17 cellular contexts compared by ENCODE assay signal in genomic region chr5:66666778-66667177, GRCh38.
DNase-seq lines count a peak whose midpoint lies in the region; ATAC-seq and TF ChIP-seq lines count a peak whose summit lies in the region.
"Had no signal": no experiment of that assay in that cellular context is flagged by ENCODE, and none has a peak within 500 bp of the region (broad histone marks: within the 10 kb centered on the region; RNA-seq: fewer than 3 reads in every experiment).

No MANE protein-coding gene starts in this region.

- H3K36me3 Mint-ChIP-seq in activated CD4-positive, alpha-beta T cell treated with anti-CD3 and anti-CD28 coated beads for 36 hours (ENCODE audit: low read depth): no peaks in the 10 kb centered on the region
- no peaks in the 10 kb centered on the region for H3K36me3 Mint-ChIP-seq in activated CD4-positive, alpha-beta T cell treated with anti-CD3 and anti-CD28 coated beads, Interleukin-2, amount 10 ng/mL, durations not matched to agents 7 days and 5 days (ENCODE audit: low read depth)
- no peaks in the 10 kb centered on the region for H3K36me3 Mint-ChIP-seq in stimulated activated effector memory CD8-positive, alpha-beta T cell treated with anti-CD3 and anti-CD28 coated beads, Interleukin-12 subunit alpha, Interleukin-12 subunit beta, amount 100 ng/mL, for 72 hours

- peak; percentile 46 for DNase-seq in activated CD4-positive, alpha-beta T cell treated with anti-CD3 and anti-CD28 coated beads for 36 hours
- DNase-seq in activated CD4-positive, alpha-beta T cell treated with anti-CD3 and anti-CD28 coated beads, Interleukin-2, amount 10 ng/mL, durations not matched to agents 7 days and 5 days: no peak
- DNase-seq in NCI-H1105 treated with DMSO at 0.1 percent for 48 hours (lab: John Stamatoyannopoulos, UW) (peak; percentile 64), RWPE1 (ENCODE audit: low spot score) (peak; percentile 14), NCI-H1436 treated with DMSO at 0.1 percent for 48 hours (lab: John Stamatoyannopoulos, UW) (no peak)
- peak; percentile 25 for DNase-seq in stimulated activated CD8-positive, alpha-beta memory T cell treated with anti-CD3 and anti-CD28 coated beads, Interleukin-4, amount 100 ng/mL, for 48 hours
- DNase-seq in stimulated activated effector memory CD8-positive, alpha-beta T cell treated with anti-CD3 and anti-CD28 coated beads, Interleukin-12 subunit alpha, Interleukin-12 subunit beta, amount 100 ng/mL, for 72 hours (ENCODE audit: low spot score in 2 of 2): no peak
- DNase-seq: amniotic stem cell, esophagus squamous epithelium, hypothalamus, mesenchymal stem cell, NCI-H187, PC-9, T-helper 2 cell had no signal

- H3K27me3 Mint-ChIP-seq in activated CD4-positive, alpha-beta T cell treated with anti-CD3 and anti-CD28 coated beads for 36 hours: peaks cover 32% of the 10 kb centered on the region
- H3K27me3 Mint-ChIP-seq in activated CD4-positive, alpha-beta T cell treated with anti-CD3 and anti-CD28 coated beads, Interleukin-2, amount 10 ng/mL, durations not matched to agents 7 days and 5 days: peaks cover 30% of the 10 kb centered on the region

- H3K27ac ChIP-seq in RWPE1: no peak overlapping the region
- H3K27ac ChIP-seq: esophagus squamous epithelium, PC-9, suprapubic skin had no signal

- H3K9me3 Mint-ChIP-seq in activated CD4-positive, alpha-beta T cell treated with anti-CD3 and anti-CD28 coated beads for 36 hours (ENCODE audit: low read depth): peaks cover 10% of the 10 kb centered on the region
- H3K9me3 Mint-ChIP-seq in activated CD4-positive, alpha-beta T cell treated with anti-CD3 and anti-CD28 coated beads, Interleukin-2, amount 10 ng/mL, durations not matched to agents 7 days and 5 days: no peaks in the 10 kb centered on the region
- no peaks in the 10 kb centered on the region for H3K9me3 Mint-ChIP-seq in stimulated activated effector memory CD8-positive, alpha-beta T cell treated with anti-CD3 and anti-CD28 coated beads, Interleukin-12 subunit alpha, Interleukin-12 subunit beta, amount 100 ng/mL, for 72 hours

- H3K27ac Mint-ChIP-seq in activated CD4-positive, alpha-beta T cell treated with anti-CD3 and anti-CD28 coated beads for 36 hours: no peak overlapping the region
- no peak overlapping the region for H3K27ac Mint-ChIP-seq in activated CD4-positive, alpha-beta T cell treated with anti-CD3 and anti-CD28 coated beads, Interleukin-2, amount 10 ng/mL, durations not matched to agents 7 days and 5 days
- no peak overlapping the region for H3K27ac Mint-ChIP-seq in stimulated activated effector memory CD8-positive, alpha-beta T cell treated with anti-CD3 and anti-CD28 coated beads, Interleukin-12 subunit alpha, Interleukin-12 subunit beta, amount 100 ng/mL, for 72 hours

- POLR2A ChIA-PET in activated CD4-positive, alpha-beta T cell treated with anti-CD3 and anti-CD28 coated beads for 36 hours (lab: Charles Lee): no interaction called here
- POLR2A ChIA-PET in activated CD4-positive, alpha-beta T cell treated with anti-CD3 and anti-CD28 coated beads, Interleukin-2, amount 10 ng/mL, durations not matched to agents 7 days and 5 days (lab: Charles Lee): no interaction called here
- POLR2A ChIA-PET in RWPE1 (lab: Yijun Ruan, JAX; ENCODE audit: low non-redundant PET): no interaction called here

- intact Hi-C loops in activated CD4-positive, alpha-beta T cell treated with anti-CD3 and anti-CD28 coated beads for 36 hours (cut with DNase I, micrococcal nuclease): no loop called here

- TF ChIP-seq CTCF in RWPE1 (conservative IDR thresholded peaks at IDR 0.05; ENCODE audit: low read depth): no peak

- H3K4me1 Mint-ChIP-seq in activated CD4-positive, alpha-beta T cell treated with anti-CD3 and anti-CD28 coated beads for 36 hours: no peaks in the 10 kb centered on the region
- H3K4me1 Mint-ChIP-seq in activated CD4-positive, alpha-beta T cell treated with anti-CD3 and anti-CD28 coated beads, Interleukin-2, amount 10 ng/mL, durations not matched to agents 7 days and 5 days: no peaks in the 10 kb centered on the region
- no peaks in the 10 kb centered on the region for H3K4me1 Mint-ChIP-seq in stimulated activated effector memory CD8-positive, alpha-beta T cell treated with anti-CD3 and anti-CD28 coated beads, Interleukin-12 subunit alpha, Interleukin-12 subunit beta, amount 100 ng/mL, for 72 hours

- no peak for ATAC-seq in activated CD4-positive, alpha-beta T cell treated with anti-CD3 and anti-CD28 coated beads for 36 hours
- ATAC-seq in HG02571 (IDR thresholded peaks at IDR 0.05; ENCODE audit: unreplicated experiment): no peak
- no peak for ATAC-seq in stimulated activated effector memory CD8-positive, alpha-beta T cell treated with anti-CD3 and anti-CD28 coated beads, Interleukin-12 subunit alpha, Interleukin-12 subunit beta, amount 100 ng/mL, for 72 hours
- ATAC-seq: GM12878 had no signal

- CTCF ChIA-PET in activated CD4-positive, alpha-beta T cell treated with anti-CD3 and anti-CD28 coated beads for 36 hours (lab: Charles Lee): no interaction called here
- CTCF ChIA-PET in activated CD4-positive, alpha-beta T cell treated with anti-CD3 and anti-CD28 coated beads, Interleukin-2, amount 10 ng/mL, durations not matched to agents 7 days and 5 days (lab: Charles Lee): no interaction called here
- CTCF ChIA-PET in RWPE1 (lab: Yijun Ruan, JAX): no interaction called here

- no peak overlapping the region for H3K4me3 Mint-ChIP-seq in activated CD4-positive, alpha-beta T cell treated with anti-CD3 and anti-CD28 coated beads for 36 hours
- H3K4me3 Mint-ChIP-seq in activated CD4-positive, alpha-beta T cell treated with anti-CD3 and anti-CD28 coated beads, Interleukin-2, amount 10 ng/mL, durations not matched to agents 7 days and 5 days: no peak overlapping the region
- no peak overlapping the region for H3K4me3 Mint-ChIP-seq in stimulated activated effector memory CD8-positive, alpha-beta T cell treated with anti-CD3 and anti-CD28 coated beads, Interleukin-12 subunit alpha, Interleukin-12 subunit beta, amount 100 ng/mL, for 72 hours

Comparison
In these comparisons a context has a peak if more than half of its experiments do, and no peak if none do; other contexts are left out.
1. DNase-seq: peak in activated CD4-positive, alpha-beta T cell treated with anti-CD3 and anti-CD28 coated beads for 36 hours (single experiment), NCI-H1105 treated with DMSO at 0.1 percent for 48 hours (single experiment), RWPE1 (single experiment) and stimulated activated CD8-positive, alpha-beta memory T cell treated with anti-CD3 and anti-CD28 coated beads, Interleukin-4, amount 100 ng/mL, for 48 hours (single experiment); none in activated CD4-positive, alpha-beta T cell treated with anti-CD3 and anti-CD28 coated beads, Interleukin-2, amount 10 ng/mL, durations not matched to agents 7 days and 5 days (single experiment), NCI-H1436 treated with DMSO at 0.1 percent for 48 hours (single experiment) and stimulated activated effector memory CD8-positive, alpha-beta T cell treated with anti-CD3 and anti-CD28 coated beads, Interleukin-12 subunit alpha, Interleukin-12 subunit beta, amount 100 ng/mL, for 72 hours (0 of 2).